In genomic region chr17:78343099-78343432, GRCh38 we compare ENCODE assay signal across 7 cellular contexts. TPM values are rescaled to one million over a fixed set of nuclear protein-coding genes. Genes with fewer than 3 reads are reported as not detected.
A peak's percentile ranks its signal among the peaks of the same experiment; 100 is the strongest.
DNase-seq lines count a peak whose midpoint lies in the region; ATAC-seq and TF ChIP-seq lines count a peak whose summit lies in the region.

No MANE protein-coding gene starts in this region.

- H3K4me1 Mint-ChIP-seq in T-cell (peaks cover 73 to 84% (median 77%) of the 10 kb centered on the region in 3 donors), natural killer cell (peaks cover 23 to 51% of the 10 kb centered on the region in 2 donors)

- H3K27me3 Mint-ChIP-seq in T-cell (no peaks in the 10 kb centered on the region), natural killer cell (ENCODE audit: low read depth in 2 of 2) (peaks cover 0 to 2% of the 10 kb centered on the region in 2 donors)

- no peak for TF ChIP-seq CTCF in natural killer cell (IDR thresholded peaks at IDR 0.05)

- CTCF ChIA-PET in T-cell (lab: Charles Lee): interaction anchor here (0.7 to 1.3 kb wide), 2 partner anchors 15 to 79 kb away, joined by 4 to 6 read pairs; no protein-coding TSS in a partner anchor

- H3K27ac Mint-ChIP-seq in T-cell (peak overlapping the region; percentile 87 to 91), natural killer cell (peak overlapping the region; percentile 82 to 88)

- H3K4me3 Mint-ChIP-seq in T-cell (peak overlapping the region; percentile 59 to 68 (median 64)), natural killer cell (peak overlapping the region; percentile 75)

- H3K9me3 Mint-ChIP-seq in T-cell (no peaks in the 10 kb centered on the region), natural killer cell (no peaks in the 10 kb centered on the region)

- ATAC-seq in T-cell (replicated peaks in 1 of 4): peak in 3 of 4 experiments; percentile 4 to 38 (median 4)
- peak; percentile 23 to 46 (median 27) for ATAC-seq in natural killer cell
- ATAC-seq in HG03571 (IDR thresholded peaks at IDR 0.05; ENCODE audit: unreplicated experiment): no peak

- intact Hi-C loops in natural killer cell (cut with micrococcal nuclease): loop anchor here (2.0 kb wide), 1 partner anchor 18 kb away; the partner anchor contains the start of gene SOCS3

- H3K36me3 Mint-ChIP-seq in T-cell (no peaks in the 10 kb centered on the region), natural killer cell (no peaks in the 10 kb centered on the region)

- POLR2A ChIA-PET in T-cell (lab: Charles Lee): interaction anchor here in 1 of 2 donors (1.7 kb wide), 1 partner anchor 13 kb away, joined by 11 read pairs; no protein-coding TSS in a partner anchor

- DNase-seq in HCEC 1CT (peak; percentile 75), T-cell (no peak), epidermal melanocyte (ENCODE audit: insufficient read length, low spot score) (peak; percentile 82), natural killer cell (no peak), cerebellum (ENCODE audit: low spot score) (no peak), NCI-H2029 (lab: John Stamatoyannopoulos, UW) (no peak)

RNA-seq across cellular contexts. Expression of gene SOCS3, which starts 16.8 kb away (rescaled TPM):
- total RNA-seq in T-cell (100 to 1,000 TPM in 2 of 5 donors, 10 to 100 TPM in 3; 14.2 to 248 (median 19.9) TPM), natural killer cell (10 to 100 TPM; 39.0 to 47.9 (median 43.6) TPM), cerebellum (10.7 TPM)

RNA-seq across cellular contexts. Expression of gene PGS1, which starts 35.4 kb away (rescaled TPM):
- total RNA-seq in T-cell (10 to 100 TPM; 60.5 to 87.2 (median 78.9) TPM), natural killer cell (10 to 100 TPM; 47.9 to 53.6 (median 48.3) TPM), cerebellum (41.8 TPM)

Comparison
In these comparisons a context has a peak if more than half of its experiments do, and no peak if none do; other contexts are left out.
1. DNase-seq: peak in HCEC 1CT (single experiment) and epidermal melanocyte (single experiment); none in T-cell (0 of 34), natural killer cell (single experiment), cerebellum (single experiment) and NCI-H2029 (single experiment).